9 cellular contexts compared by ENCODE assay signal in genomic region chr1:169113613-169114119, GRCh38. TPM values are rescaled to one million over a fixed set of nuclear protein-coding genes. Genes with fewer than 3 reads are reported as not detected.
DNase-seq lines count a peak whose midpoint lies in the region; ATAC-seq and TF ChIP-seq lines count a peak whose summit lies in the region.
"Had no signal": no experiment of that assay in that cellular context is flagged by ENCODE, and none has a peak within 500 bp of the region (broad histone marks: within the 10 kb centered on the region; RNA-seq: fewer than 3 reads in every experiment).

No MANE protein-coding gene starts in this region.

- ATAC-seq in psoas muscle (peak; percentile 36 to 64 (median 50)), GM21786 (IDR thresholded peaks at IDR 0.05; ENCODE audit: unreplicated experiment) (no peak)

- peak overlapping the region; percentile 47; the same call in 1 of the 2 replicates for H3K9ac ChIP-seq in SK-N-SH

- H3K4me2 ChIP-seq in SK-N-SH: peak overlapping the region; percentile 51

- intact Hi-C loops in psoas muscle (cut with DNase I): loop anchor here (2.0 to 10.0 kb wide), 3 partner anchors 371 to 491 kb away; partner anchors contain the start of gene SLC19A2 (in 2 of the 2)
- intact Hi-C loops in ovary (cut with DNase I): no loop called here

- TF ChIP-seq RAD21 in SK-N-SH (IDR thresholded peaks at IDR 0.05; ENCODE audit: low read length): no peak

- no peak for TF ChIP-seq POLR2A in ovary (IDR thresholded peaks at IDR 0.05)

- H3K27ac ChIP-seq in SK-N-SH (ENCODE audit: low read depth in 2 of 2, low read length in 1 of 2): peak overlapping the region; percentile 81 to 95
- peak overlapping the region; percentile 96 for H3K27ac ChIP-seq in psoas muscle
- peak overlapping the region in 1 of 2 donors; percentile 56 for H3K27ac ChIP-seq in ovary
- H3K27ac ChIP-seq: VCaP had no signal

- POLR2A ChIA-PET in SK-N-SH (lab: Yijun Ruan, JAX): no interaction called here

- H3K79me2 ChIP-seq in SK-N-SH (ENCODE audit: insufficient read depth): peaks cover 90% of the 10 kb centered on the region

- peak; percentile 52 for DNase-seq in GM12865 (ENCODE audit: low read depth)
- DNase-seq in SK-N-SH: no peak
- peak; percentile 92 to 94 for DNase-seq in foreskin fibroblast
- DNase-seq in psoas muscle: no peak
- no peak for DNase-seq in ovary
- DNase-seq in NCI-H1694 (lab: John Stamatoyannopoulos, UW): no peak
- DNase-seq in activated CD4-positive, alpha-beta T cell treated with anti-CD3 and anti-CD28 coated beads for 1 hour: no peak

- TF ChIP-seq EP300 in SK-N-SH (IDR thresholded peaks at IDR 0.05; ENCODE audit: borderline replicate concordance in 1 of 2, low read depth in 1 of 2, low read length in 1 of 2) (peak in 1 of 2 experiments; percentile 84; a peak in 1 of 4 replicates), ovary (IDR thresholded peaks at IDR 0.05) (no peak)

- 0 out of 2 replicates have a peak overlapping the region, but pooled peaks have one; percentile 48 for H2AFZ ChIP-seq in SK-N-SH (ENCODE audit: low read depth)

- no peaks in the 10 kb centered on the region for H3K9me2 ChIP-seq in SK-N-SH

- TF ChIP-seq CTCF in GM12865 (IDR thresholded peaks at IDR 0.05; ENCODE audit: insufficient read depth, low read depth, low read length, missing control alignments): no peak
- TF ChIP-seq CTCF in SK-N-SH (IDR thresholded peaks at IDR 0.05): no peak
- TF ChIP-seq CTCF in foreskin fibroblast (IDR thresholded peaks at IDR 0.05; ENCODE audit: low read depth, low read length): no peak
- TF ChIP-seq CTCF in psoas muscle (IDR thresholded peaks at IDR 0.05): no peak
- no peak for TF ChIP-seq CTCF in ovary (IDR thresholded peaks at IDR 0.05)

- H3K4me3 ChIP-seq in GM12865 (ENCODE audit: low read depth, low read length) (peak overlapping the region; percentile 3), SK-N-SH (ENCODE audit: low read depth in 2 of 2, low read length in 1 of 2) (no peak overlapping the region; a peak in 1 of 4 replicates), foreskin fibroblast (ENCODE audit: low read depth in 1 of 2, low read length in 2 of 2) (no peak overlapping the region), psoas muscle (peak overlapping the region; percentile 100), ovary (no peak overlapping the region)

- CTCF ChIA-PET in SK-N-SH (lab: Yijun Ruan, JAX): interaction anchor here (0.5 to 8.9 kb wide), 4 partner anchors 20 to 507 kb away, joined by 3 to 92 read pairs (median 6); no protein-coding TSS in a partner anchor

- 42% methylated on average over 4 of the region's 4 CpGs for WGBS in SK-N-SH (ENCODE audit: low lambda C conversion rate)
- 22 to 41% (median 28%) methylated on average over 4 of the region's 4 CpGs for WGBS in psoas muscle, 3 donors
- 58 to 71% (median 64%) methylated on average over 4 of the region's 4 CpGs for WGBS in ovary, 3 donors

- H3K36me3 ChIP-seq in SK-N-SH (replicated peaks in 1 of 2; ENCODE audit: control insufficient read depth in 1 of 2, insufficient read depth in 2 of 2, low read length in 1 of 2) (peaks cover 57 to 63% of the 10 kb centered on the region in 2 experiments), psoas muscle (ENCODE audit: insufficient read depth in 1 of 2, low read depth in 1 of 2) (peaks cover 3 to 89% of the 10 kb centered on the region in 2 donors), ovary (no peaks in the 10 kb centered on the region)

- H3F3A ChIP-seq in SK-N-SH (replicated peaks; ENCODE audit: insufficient read depth): peaks cover 34% of the 10 kb centered on the region

- peaks cover 36 to 66% of the 10 kb centered on the region in 2 experiments for H3K4me1 ChIP-seq in SK-N-SH (ENCODE audit: control insufficient read depth in 1 of 2, insufficient read depth in 2 of 2, low read depth in 1 of 2, low read length in 1 of 2)
- H3K4me1 ChIP-seq in psoas muscle: peaks cover 63% of the 10 kb centered on the region
- H3K4me1 ChIP-seq in ovary (ENCODE audit: insufficient read depth): peaks cover 11% of the 10 kb centered on the region

- H3K27me3 ChIP-seq in SK-N-SH (ENCODE audit: insufficient read depth) (no peaks in the 10 kb centered on the region), psoas muscle (ENCODE audit: insufficient read depth in 3 of 3, low read length in 2 of 3) (no peaks in the 10 kb centered on the region), ovary (no peaks in the 10 kb centered on the region)

- no peaks in the 10 kb centered on the region for H4K20me1 ChIP-seq in SK-N-SH (ENCODE audit: insufficient read depth)

- H3K9me3 ChIP-seq in SK-N-SH: no peaks in the 10 kb centered on the region
- no peaks in the 10 kb centered on the region for H3K9me3 ChIP-seq in psoas muscle
- no peaks in the 10 kb centered on the region for H3K9me3 ChIP-seq in ovary

TF ChIP-seq in SK-N-SH, 30 proteins besides CTCF, POLR2A, EP300 and RAD21 (continues in another document):
- TF ChIP-seq IRF3 (IDR thresholded peaks at IDR 0.05; ENCODE audit: low read depth, low read length) (no peak), MEF2A (IDR thresholded peaks at IDR 0.05; ENCODE audit: borderline replicate concordance, low read depth) (peak; percentile 80; the same call in 1 of the 2 replicates), GATA2 (CRISPR knock-in tag; IDR thresholded peaks at IDR 0.05) (no peak), RFX5 (IDR thresholded peaks at IDR 0.05; ENCODE audit: low read length) (no peak), USF1 (IDR thresholded peaks at IDR 0.05; ENCODE audit: borderline replicate concordance, low read depth) (no peak), MXI1 (IDR thresholded peaks at IDR 0.05; ENCODE audit: low read depth, low read length) (no peak), SMC3 (IDR thresholded peaks at IDR 0.05; ENCODE audit: low read depth, low read length) (no peak), CHD2 (IDR thresholded peaks at IDR 0.05; ENCODE audit: low read length, partially characterized antibody) (no peak), POLR2AphosphoS5 (IDR thresholded peaks at IDR 0.05; ENCODE audit: low read depth, low read length) (peak; percentile 44; the same call in 1 of the 2 replicates), JUND (IDR thresholded peaks at IDR 0.05) (peak; percentile 97), ELF1 (IDR thresholded peaks at IDR 0.05) (peak; percentile 30; the same call in 1 of the 2 replicates)
- TF ChIP-seq, protein P1, sequence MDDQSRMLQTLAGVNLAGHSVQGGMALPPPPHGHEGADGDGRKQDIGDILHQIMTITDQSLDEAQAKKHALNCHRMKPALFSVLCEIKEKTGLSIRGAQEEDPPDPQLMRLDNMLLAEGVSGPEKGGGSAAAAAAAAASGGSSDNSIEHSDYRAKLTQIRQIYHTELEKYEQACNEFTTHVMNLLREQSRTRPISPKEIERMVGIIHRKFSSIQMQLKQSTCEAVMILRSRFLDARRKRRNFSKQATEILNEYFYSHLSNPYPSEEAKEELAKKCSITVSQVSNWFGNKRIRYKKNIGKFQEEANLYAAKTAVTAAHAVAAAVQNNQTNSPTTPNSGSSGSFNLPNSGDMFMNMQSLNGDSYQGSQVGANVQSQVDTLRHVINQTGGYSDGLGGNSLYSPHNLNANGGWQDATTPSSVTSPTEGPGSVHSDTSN (IDR thresholded peaks at IDR 0.05): peak; percentile 64
- TF ChIP-seq, protein P2, sequence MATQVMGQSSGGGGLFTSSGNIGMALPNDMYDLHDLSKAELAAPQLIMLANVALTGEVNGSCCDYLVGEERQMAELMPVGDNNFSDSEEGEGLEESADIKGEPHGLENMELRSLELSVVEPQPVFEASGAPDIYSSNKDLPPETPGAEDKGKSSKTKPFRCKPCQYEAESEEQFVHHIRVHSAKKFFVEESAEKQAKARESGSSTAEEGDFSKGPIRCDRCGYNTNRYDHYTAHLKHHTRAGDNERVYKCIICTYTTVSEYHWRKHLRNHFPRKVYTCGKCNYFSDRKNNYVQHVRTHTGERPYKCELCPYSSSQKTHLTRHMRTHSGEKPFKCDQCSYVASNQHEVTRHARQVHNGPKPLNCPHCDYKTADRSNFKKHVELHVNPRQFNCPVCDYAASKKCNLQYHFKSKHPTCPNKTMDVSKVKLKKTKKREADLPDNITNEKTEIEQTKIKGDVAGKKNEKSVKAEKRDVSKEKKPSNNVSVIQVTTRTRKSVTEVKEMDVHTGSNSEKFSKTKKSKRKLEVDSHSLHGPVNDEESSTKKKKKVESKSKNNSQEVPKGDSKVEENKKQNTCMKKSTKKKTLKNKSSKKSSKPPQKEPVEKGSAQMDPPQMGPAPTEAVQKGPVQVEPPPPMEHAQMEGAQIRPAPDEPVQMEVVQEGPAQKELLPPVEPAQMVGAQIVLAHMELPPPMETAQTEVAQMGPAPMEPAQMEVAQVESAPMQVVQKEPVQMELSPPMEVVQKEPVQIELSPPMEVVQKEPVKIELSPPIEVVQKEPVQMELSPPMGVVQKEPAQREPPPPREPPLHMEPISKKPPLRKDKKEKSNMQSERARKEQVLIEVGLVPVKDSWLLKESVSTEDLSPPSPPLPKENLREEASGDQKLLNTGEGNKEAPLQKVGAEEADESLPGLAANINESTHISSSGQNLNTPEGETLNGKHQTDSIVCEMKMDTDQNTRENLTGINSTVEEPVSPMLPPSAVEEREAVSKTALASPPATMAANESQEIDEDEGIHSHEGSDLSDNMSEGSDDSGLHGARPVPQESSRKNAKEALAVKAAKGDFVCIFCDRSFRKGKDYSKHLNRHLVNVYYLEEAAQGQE (IDR thresholded peaks at IDR 0.05; ENCODE audit: low read depth, low read length): peak; percentile 47; the same call in 1 of the 2 replicates

RNA-seq across cellular contexts. Expression of gene ATP1B1, which starts 7.2 kb away (rescaled TPM):
- 49.5 and 52.7 TPM in 2 replicates for polyA plus RNA-seq in SK-N-SH (2012; rRNA removed)
- polyA plus RNA-seq in SK-N-SH (2012; cell fraction: cytosol; rRNA removed): 64.4 and 75.2 TPM in 2 replicates
- 18.5 and 36.8 TPM in 2 replicates for polyA plus RNA-seq in SK-N-SH (2012; cell fraction: nucleus; rRNA removed)
- 1,000 to 10,000 TPM in 2 of 4 donors, 100 to 1,000 TPM in 2; 290 to 1,098 (median 779) TPM for total RNA-seq in psoas muscle
- 100 to 1,000 TPM; 176 to 263 (median 228) TPM for polyA plus RNA-seq in psoas muscle
- total RNA-seq in ovary: 100 to 1,000 TPM in 3 of 7 donors, 10 to 100 TPM in 4; 40.2 to 130 (median 93.8) TPM
- polyA plus RNA-seq in ovary: 10 to 100 TPM; 35.8 to 56.3 TPM

Comparison
In these comparisons a context has a peak if more than half of its experiments do, and no peak if none do; other contexts are left out.
1. DNase-seq: peak in GM12865 (single experiment) and foreskin fibroblast (2 of 2); none in SK-N-SH (single experiment), psoas muscle (0 of 2), ovary (0 of 5), NCI-H1694 (single experiment) and activated CD4-positive, alpha-beta T cell treated with anti-CD3 and anti-CD28 coated beads for 1 hour (single experiment).
2. H3K4me3 ChIP-seq: peak in GM12865 (single experiment) and psoas muscle (single experiment); none in SK-N-SH (0 of 2), foreskin fibroblast (0 of 2) and ovary (single experiment).
3. intact Hi-C loops: an anchor here in psoas muscle (2.0 to 10.0 kb wide); none called in ovary.